In genomic region chr3:45816544-45816943, GRCh38 we compare ENCODE assay signal across 18 cellular contexts. TPM values are rescaled to one million over a fixed set of nuclear protein-coding genes. Genes with fewer than 3 reads are reported as not detected.
DNase-seq lines count a peak whose midpoint lies in the region; ATAC-seq, FAIRE-seq and TF ChIP-seq lines count a peak whose summit lies in the region.
"Had no signal": no experiment of that assay in that cellular context is flagged by ENCODE, and none has a peak within 500 bp of the region (broad histone marks: within the 10 kb centered on the region; RNA-seq: fewer than 3 reads in every experiment).

No MANE protein-coding gene starts in this region.

- BruUV-seq in PC-9 (replicated peaks; lab: Mats Ljungman, UMichigan), result no TSS peak

- H3K9me3 ChIP-seq in PC-9 (ENCODE audit: insufficient read depth, low read depth) (peaks cover 10% of the 10 kb centered on the region), fibroblast of lung (ENCODE audit: control insufficient read depth, insufficient read depth, low read depth, low read length) (no peaks in the 10 kb centered on the region), MG63 (peaks cover 3% of the 10 kb centered on the region; the same call in 1 of the 2 replicates)
- H3K9me3 ChIP-seq: pancreas, SK-N-SH had no signal

- no peak for TF ChIP-seq POLR2A in H54 (IDR thresholded peaks at IDR 0.05; ENCODE audit: low read depth, low read length)

- no peaks in the 10 kb centered on the region for H4K20me1 ChIP-seq in PC-9 (ENCODE audit: insufficient read depth)
- H4K20me1 ChIP-seq in fibroblast of lung (ENCODE audit: control insufficient read depth, extremely low read depth, insufficient read depth, low read length), result peaks cover 1% of the 10 kb centered on the region

- DNase-seq in ELR (ENCODE audit: low read depth) (peak; percentile 47), PC-9 (no peak), fibroblast of lung (ENCODE audit: low read depth in 2 of 2) (peak; percentile 31 to 32), myocyte (ENCODE audit: low read depth) (peak; percentile 90), H54 (ENCODE audit: insufficient read length, low spot score) (no peak), COLO829 (ENCODE audit: low spot score) (no peak), MG63 (no peak)
- DNase-seq: activated CD8-positive, alpha-beta memory T cell treated with anti-CD3 and anti-CD28 coated beads for 24 hours; activated naive CD4-positive, alpha-beta T cell treated with Interleukin-2 at 50 U/mL for 16 hours; erythroblast; KG1; midbrain; NCI-H1694; pancreas; SK-N-SH; stimulated activated CD4-positive, alpha-beta T cell treated with anti-CD3 and anti-CD28 coated beads, Interleukin-2, amount 100 ng/mL, for 24 hours had no signal

- H3K36me3 ChIP-seq in PC-9 (ENCODE audit: low read depth) (0 out of 2 replicates have a peak, but pooled peaks cover 4% of the 10 kb centered on the region), fibroblast of lung (ENCODE audit: control insufficient read depth, insufficient read depth, low read length) (no peaks in the 10 kb centered on the region), MG63 (no peaks in the 10 kb centered on the region)
- H3K36me3 ChIP-seq: pancreas had no signal

- CTCF ChIA-PET in PC-9 (lab: Charles Lee), result no interaction called here

- intact Hi-C loops in PC-9 (cut with micrococcal nuclease; ENCODE audit: unreplicated experiment), result loop anchor here (5.0 kb wide), 1 partner anchor 54 kb away; no protein-coding TSS in a partner anchor

- H3K4me2 ChIP-seq in PC-9 (no peak overlapping the region), fibroblast of lung (ENCODE audit: extremely low read depth, insufficient read depth, low read length) (no peak overlapping the region)
- H3K4me2 ChIP-seq: SK-N-SH had no signal

- H3K4me1 ChIP-seq in PC-9 (replicated peaks; ENCODE audit: insufficient read depth) (peaks cover 42% of the 10 kb centered on the region), fibroblast of lung (ENCODE audit: control insufficient read depth, extremely low read depth, insufficient read depth, low read length) (peaks cover 14% of the 10 kb centered on the region)

- TF ChIP-seq CTCF in PC-9 (conservative IDR thresholded peaks at IDR 0.05) (no peak), fibroblast of lung (conservative IDR thresholded peaks at IDR 0.05 in 1 of 2, IDR thresholded peaks at IDR 0.05 in 1 of 2; ENCODE audit: low read depth in 1 of 2, low read length in 2 of 2) (no peak)

- H3K27ac ChIP-seq in PC-9, result peak overlapping the region; percentile 16; the same call in 1 of the 2 replicates
- no peak overlapping the region for H3K27ac ChIP-seq in fibroblast of lung (ENCODE audit: insufficient read depth, low read length)

- H3K9me2 ChIP-seq in PC-9 (ENCODE audit: insufficient read depth), result no peaks in the 10 kb centered on the region
- H3K9me2 ChIP-seq: SK-N-SH had no signal

- H3K79me2 ChIP-seq in PC-9 (ENCODE audit: low read depth) (no peaks in the 10 kb centered on the region), fibroblast of lung (ENCODE audit: control insufficient read depth, insufficient read depth, low read length) (no peaks in the 10 kb centered on the region)

- H3K4me3 ChIP-seq in PC-9, result no peak overlapping the region
- H3K4me3 ChIP-seq in fibroblast of lung (replicated peaks in 1 of 4; ENCODE audit: control extremely low read depth in 1 of 4, insufficient read depth in 1 of 4, low read depth in 3 of 4, low read length in 4 of 4), result no peak overlapping the region
- no peak overlapping the region for H3K4me3 ChIP-seq in MG63
- H3K4me3 ChIP-seq: pancreas had no signal

- POLR2A ChIA-PET in PC-9 (lab: Charles Lee; ENCODE audit: unreplicated experiment), result no interaction called here

- H3F3A ChIP-seq in PC-9 (ENCODE audit: insufficient read depth, low read depth), result peaks cover 39% of the 10 kb centered on the region

- H3K27me3 ChIP-seq in PC-9 (ENCODE audit: insufficient read depth, low read depth), result no peaks in the 10 kb centered on the region
- no peaks in the 10 kb centered on the region for H3K27me3 ChIP-seq in fibroblast of lung (ENCODE audit: control insufficient read depth, insufficient read depth, low read length)
- no peaks in the 10 kb centered on the region for H3K27me3 ChIP-seq in MG63
- H3K27me3 ChIP-seq: pancreas had no signal

- no peak for ATAC-seq in GM21576 (IDR thresholded peaks at IDR 0.05; ENCODE audit: unreplicated experiment)
- ATAC-seq: pancreas had no signal

- H3K9ac ChIP-seq in fibroblast of lung (ENCODE audit: insufficient read depth, low read length), result no peak overlapping the region
- H3K9ac ChIP-seq: SK-N-SH had no signal

- no peak for FAIRE-seq in H54 (lab: Jason Lieb, UNC)
- FAIRE-seq: GM12891, pancreas had no signal

- H2AFZ ChIP-seq in PC-9 (no peak overlapping the region), fibroblast of lung (ENCODE audit: low read length) (no peak overlapping the region)

RNA-seq across cellular contexts. Expression of gene SLC6A20, which starts 20.2 kb away (rescaled TPM):
- not detected in 2 replicates for total RNA-seq in PC-9 (2021)
- not detected in 2 replicates for total RNA-seq in fibroblast of lung
- not detected in 2 replicates for polyA plus RNA-seq in fibroblast of lung
- not detected in 2 replicates for polyA plus RNA-seq in fibroblast of lung (2012)
- not detected in 2 replicates for polyA minus RNA-seq in fibroblast of lung (ENCODE audit: low replicate concordance)
- total RNA-seq in myocyte, result not detected in 2 replicates
- 0.01 TPM for polyA plus RNA-seq in myocyte (2012)
- not detected in 2 replicates for total RNA-seq in MG63 (2014; rRNA removed; shearing (Covaris generic); ENCODE audit: low replicate concordance)
- polyA plus RNA-seq: SK-N-SH had no signal

RNA-seq across cellular contexts. Expression of gene LZTFL1, which starts 25.4 kb away (rescaled TPM):
- total RNA-seq in PC-9 (2021) (21.2 and 39.2 TPM in 2 replicates), fibroblast of lung (12.4 and 16.2 TPM in 2 replicates), myocyte (13.6 and 15.8 TPM in 2 replicates)
- 18.7 and 28.0 TPM in 2 replicates for polyA plus RNA-seq in fibroblast of lung
- 8.8 and 12.3 TPM in 2 replicates for polyA plus RNA-seq in fibroblast of lung (2012)
- polyA minus RNA-seq in fibroblast of lung (ENCODE audit: low replicate concordance), result 1.4 and 6.6 TPM in 2 replicates
- polyA plus RNA-seq in myocyte (2012), result 9.7 TPM
- 10.4 and 43.7 TPM in 2 replicates for total RNA-seq in MG63 (2014; rRNA removed; shearing (Covaris generic); ENCODE audit: low replicate concordance)

Comparison
In these comparisons a context has a peak if more than half of its experiments do, and no peak if none do; other contexts are left out.
1. DNase-seq: peak in ELR (single experiment), fibroblast of lung (2 of 2) and myocyte (single experiment); none in PC-9 (0 of 2), H54 (single experiment), COLO829 (single experiment) and MG63 (single experiment).